8 cellular contexts compared by ENCODE assay signal in the genomic region with DNA sequence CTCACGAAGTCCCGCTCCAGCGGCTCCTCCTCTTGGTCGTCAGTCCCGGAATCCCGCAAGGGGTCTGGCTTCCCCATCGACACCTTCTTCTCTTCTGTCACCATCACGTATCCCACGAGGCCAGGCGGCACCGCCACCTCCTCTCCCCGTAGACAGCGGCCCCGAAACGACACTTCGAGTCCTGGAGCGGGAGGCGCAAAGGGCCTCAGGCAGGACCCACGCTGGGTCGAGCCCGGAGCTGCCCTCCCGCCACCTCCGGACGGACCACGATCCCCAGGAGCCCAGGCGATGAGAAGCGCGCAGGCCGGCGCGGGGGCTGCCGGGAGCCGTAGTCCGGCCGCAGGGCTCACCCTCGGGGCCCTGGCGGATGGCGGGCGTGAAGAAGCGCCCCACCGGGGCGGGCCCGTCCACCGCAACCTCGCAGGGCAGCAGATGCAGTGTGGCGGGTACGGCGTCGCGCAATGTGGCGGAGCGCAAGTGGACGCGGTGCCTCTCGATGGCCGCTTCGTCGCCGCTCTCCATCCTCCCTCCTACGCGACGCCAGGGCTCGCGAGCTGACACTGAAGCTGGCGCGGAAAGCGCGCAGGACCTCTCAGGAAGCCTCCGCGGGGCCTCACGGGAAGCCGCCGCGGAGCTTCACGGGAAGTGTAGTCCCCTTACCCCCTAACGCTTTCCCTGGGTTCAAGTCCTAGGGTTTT. TPM values are rescaled to one million over a fixed set of nuclear protein-coding genes. Genes with fewer than 3 reads are reported as not detected.
DNase-seq lines count a peak whose midpoint lies in the region; ATAC-seq and TF ChIP-seq lines count a peak whose summit lies in the region.

RNASEH2C (minus strand) TSS at position 562 of the 698 bp plus-strand sequence; CDS start at position 522, 40 bp downstream.

- H3K9ac ChIP-seq in KMS-11, result peak within 1 kb of the TSS; percentile 72

- TF ChIP-seq CTCF in KMS-11 (conservative IDR thresholded peaks at IDR 0.05; ENCODE audit: low read depth, low read length) (no peak), fibroblast of pulmonary artery (IDR thresholded peaks at IDR 0.05; ENCODE audit: low read length, missing control alignments) (no peak)

- peak within 1 kb of the TSS; percentile 24 for H3K4me3 ChIP-seq in KMS-11 (IDR thresholded peaks at IDR 0.05; ENCODE audit: insufficient read depth, low read depth, low read length)
- peak within 1 kb of the TSS; percentile 85 for H3K4me3 ChIP-seq in fibroblast of pulmonary artery (replicated peaks; ENCODE audit: low read depth, low read length)

- H3K27me3 Mint-ChIP-seq in activated T-helper 2 cell treated with anti-CD3 and anti-CD28 coated beads, Interferon-gamma antibody, Interleukin-2, Interleukin-4, amounts not matched to agents 10 μg/mL and 5 μg/mL and 100 μg/mL, durations not matched to agents 14 hours and 24 hours and 36 hours (ENCODE audit: low read depth), result peaks cover 5% of the 10 kb centered on the region
- no peaks in the 10 kb centered on the region for H3K27me3 Mint-ChIP-seq in natural killer cell treated with Interleukin-12 subunit alpha and Interleukin-12 subunit beta and Interleukin-15 and Interleukin-18, amount 100 ng/mL, for 72 hours

- peak within 1 kb of the TSS; percentile 54 for H2AFZ ChIP-seq in KMS-11 (ENCODE audit: low read depth)

- ATAC-seq in GM21723 (IDR thresholded peaks at IDR 0.05; ENCODE audit: unreplicated experiment), result peak; percentile 76
- ATAC-seq in natural killer cell treated with Interleukin-12 subunit alpha and Interleukin-12 subunit beta and Interleukin-15 and Interleukin-18, amount 100 ng/mL, for 72 hours, result peak; percentile 93 to 96

- H3K36me3 ChIP-seq in KMS-11 (ENCODE audit: insufficient read depth), result no peaks in the 10 kb centered on the region

- H3K27ac ChIP-seq in KMS-11, result peak within 1 kb of the TSS; percentile 35

- H3K27ac Mint-ChIP-seq in activated T-helper 2 cell treated with anti-CD3 and anti-CD28 coated beads, Interferon-gamma antibody, Interleukin-2, Interleukin-4, amounts not matched to agents 10 μg/mL and 5 μg/mL and 100 μg/mL, durations not matched to agents 14 hours and 24 hours and 36 hours, result peak within 1 kb of the TSS; percentile 90
- peak within 1 kb of the TSS; percentile 80 to 86 for H3K27ac Mint-ChIP-seq in natural killer cell treated with Interleukin-12 subunit alpha and Interleukin-12 subunit beta and Interleukin-15 and Interleukin-18, amount 100 ng/mL, for 72 hours

- H3K4me1 ChIP-seq in KMS-11 (ENCODE audit: low read depth, poor library complexity, severe bottlenecking), result peaks cover 16% of the 10 kb centered on the region

- peak within 1 kb of the TSS; percentile 97 for H3K4me2 ChIP-seq in KMS-11

- no peaks in the 10 kb centered on the region for H3K27me3 ChIP-seq in KMS-11 (ENCODE audit: insufficient read depth, low read depth)

- DNase-seq in DMS79 (lab: John Stamatoyannopoulos, UW), result peak; percentile 79
- DNase-seq in RPMI8226, result peak; percentile 96
- DNase-seq in activated T-helper 2 cell treated with anti-CD3 and anti-CD28 coated beads, Interferon-gamma antibody, Interleukin-2, Interleukin-4, amounts not matched to agents 10 μg/mL and 5 μg/mL and 100 μg/mL, durations not matched to agents 14 hours and 24 hours and 36 hours (ENCODE audit: low spot score), result peak; percentile 76
- DNase-seq in fibroblast of pulmonary artery (ENCODE audit: low read depth), result peak; percentile 84
- DNase-seq in natural killer cell treated with Interleukin-12 subunit alpha and Interleukin-12 subunit beta and Interleukin-15 and Interleukin-18, amount 100 ng/mL, for 72 hours (ENCODE audit: low spot score), result peak; percentile 87
- DNase-seq in stimulated activated naive CD4-positive, alpha-beta T cell treated with Interleukin-2 at 50 U/mL for 16 hours (lab: John Stamatoyannopoulos, UW), result peak; percentile 74

- H3K4me3 Mint-ChIP-seq in activated T-helper 2 cell treated with anti-CD3 and anti-CD28 coated beads, Interferon-gamma antibody, Interleukin-2, Interleukin-4, amounts not matched to agents 10 μg/mL and 5 μg/mL and 100 μg/mL, durations not matched to agents 14 hours and 24 hours and 36 hours (ENCODE audit: low read depth), result peak within 1 kb of the TSS; percentile 96
- H3K4me3 Mint-ChIP-seq in natural killer cell treated with Interleukin-12 subunit alpha and Interleukin-12 subunit beta and Interleukin-15 and Interleukin-18, amount 100 ng/mL, for 72 hours, result peak within 1 kb of the TSS; percentile 98

- H3K36me3 Mint-ChIP-seq in activated T-helper 2 cell treated with anti-CD3 and anti-CD28 coated beads, Interferon-gamma antibody, Interleukin-2, Interleukin-4, amounts not matched to agents 10 μg/mL and 5 μg/mL and 100 μg/mL, durations not matched to agents 14 hours and 24 hours and 36 hours (ENCODE audit: low read depth), result peaks cover 45% of the 10 kb centered on the region
- H3K36me3 Mint-ChIP-seq in natural killer cell treated with Interleukin-12 subunit alpha and Interleukin-12 subunit beta and Interleukin-15 and Interleukin-18, amount 100 ng/mL, for 72 hours, result no peaks in the 10 kb centered on the region

- H3K4me1 Mint-ChIP-seq in activated T-helper 2 cell treated with anti-CD3 and anti-CD28 coated beads, Interferon-gamma antibody, Interleukin-2, Interleukin-4, amounts not matched to agents 10 μg/mL and 5 μg/mL and 100 μg/mL, durations not matched to agents 14 hours and 24 hours and 36 hours (ENCODE audit: low read depth), result peaks cover 16% of the 10 kb centered on the region
- peaks cover 28% of the 10 kb centered on the region in 2 donors for H3K4me1 Mint-ChIP-seq in natural killer cell treated with Interleukin-12 subunit alpha and Interleukin-12 subunit beta and Interleukin-15 and Interleukin-18, amount 100 ng/mL, for 72 hours (ENCODE audit: low read depth in 2 of 2)

- intact Hi-C loops in activated T-helper 2 cell treated with anti-CD3 and anti-CD28 coated beads, Interferon-gamma antibody, Interleukin-2, Interleukin-4, amounts not matched to agents 10 μg/mL and 5 μg/mL and 100 μg/mL, durations not matched to agents 14 hours and 24 hours and 36 hours (cut with micrococcal nuclease), result loop anchor here (1.0 kb wide), 1 partner anchor 8 kb away; the partner anchor contains the start of gene KAT5

- H3K9me3 Mint-ChIP-seq in activated T-helper 2 cell treated with anti-CD3 and anti-CD28 coated beads, Interferon-gamma antibody, Interleukin-2, Interleukin-4, amounts not matched to agents 10 μg/mL and 5 μg/mL and 100 μg/mL, durations not matched to agents 14 hours and 24 hours and 36 hours, result no peaks in the 10 kb centered on the region
- H3K9me3 Mint-ChIP-seq in natural killer cell treated with Interleukin-12 subunit alpha and Interleukin-12 subunit beta and Interleukin-15 and Interleukin-18, amount 100 ng/mL, for 72 hours, result no peaks in the 10 kb centered on the region

- H3K79me2 ChIP-seq in KMS-11 (ENCODE audit: insufficient read depth, low read depth), result peaks cover 23% of the 10 kb centered on the region

- no peaks in the 10 kb centered on the region for H4K20me1 ChIP-seq in KMS-11 (ENCODE audit: insufficient read depth)

RNA-seq across cellular contexts. Expression of gene RNASEH2C, which starts in this region (rescaled TPM):
- 85.0 and 94.0 TPM in 2 replicates for total RNA-seq in activated T-helper 2 cell treated with anti-CD3 and anti-CD28 coated beads, Interferon-gamma antibody, Interleukin-2, Interleukin-4, amounts not matched to agents 10 μg/mL and 5 μg/mL and 100 μg/mL, durations not matched to agents 14 hours and 24 hours and 36 hours
- 100 to 1,000 TPM in 1 of 2 donors, 10 to 100 TPM in 1; 87.3 to 138 TPM for total RNA-seq in natural killer cell treated with Interleukin-12 subunit alpha and Interleukin-12 subunit beta and Interleukin-15 and Interleukin-18, amount 100 ng/mL, for 72 hours

Comparison
In these comparisons a context has a peak if more than half of its experiments do, and no peak if none do; other contexts are left out.
1. Peak in every context shown above with its lines: DNase-seq, ATAC-seq, H3K4me3 ChIP-seq and H3K27ac ChIP-seq.